In genomic region chr3:63911901-63912767, GRCh38 we compare ENCODE assay signal across 8 cellular contexts. TPM values are rescaled to one million over a fixed set of nuclear protein-coding genes. Genes with fewer than 3 reads are reported as not detected.
DNase-seq lines count a peak whose midpoint lies in the region; ATAC-seq and TF ChIP-seq lines count a peak whose summit lies in the region.

TSS of gene SCAANT1 (minus strand) at chr3:63912383.

- peak within 1 kb of the TSS; percentile 71 for H3K4me3 ChIP-seq in lower leg skin (ENCODE audit: low read depth, poor library complexity, severe bottlenecking)

- intact Hi-C loops in lower leg skin (cut with DNase I; ENCODE audit: low total_unique reads) = no loop called here

- peak; percentile 88 for DNase-seq in Ammon's horn (ENCODE audit: low spot score)
- peak; percentile 39 for DNase-seq in NCI-H748 treated with DMSO at 0.1 percent for 48 hours (lab: John Stamatoyannopoulos, UW)
- DNase-seq in activated CD4-positive, alpha-beta T cell treated with anti-CD3 and anti-CD28 coated beads, Interleukin-2, amount 50 U/mL, for 48 hours = peak; percentile 77 to 81
- peak; percentile 92 for DNase-seq in dermis blood vessel endothelial cell
- DNase-seq in lower leg skin (ENCODE audit: low spot score in 2 of 2) = peak; percentile 87 to 98
- DNase-seq in stimulated activated CD4-positive, alpha-beta T cell treated with anti-CD3 and anti-CD28 coated beads, Interleukin-4, amount 100 ng/mL, for 24 hours = peak; percentile 85

- WGBS in lower leg skin, 2 donors = 0 to 1% methylated on average over 63 to 64 of the region's 111 CpGs

- TF ChIP-seq POLR2A in GM18951 (IDR thresholded peaks at IDR 0.05; ENCODE audit: extremely low read depth, insufficient read depth, insufficient read length) (peak; percentile 67), lower leg skin (IDR thresholded peaks at IDR 0.05) (no peak)

- in situ Hi-C loops in GM18951 (cut with MboI; ENCODE audit: low sequenced_read_pairs, unreplicated experiment) = no loop called here

- ATAC-seq in HG03159 (IDR thresholded peaks at IDR 0.05; ENCODE audit: unreplicated experiment) = peak; percentile 79

- no peak for TF ChIP-seq CTCF in lower leg skin (IDR thresholded peaks at IDR 0.05)

RNA-seq across cellular contexts. Expression of gene SCAANT1, which starts in this region (rescaled TPM):
- total RNA-seq in dermis blood vessel endothelial cell (not detected in 2 replicates), lower leg skin (not detected)

Comparison
In these comparisons a context has a peak if more than half of its experiments do, and no peak if none do; other contexts are left out.
1. Peak in every context shown above with its lines: DNase-seq, ATAC-seq and H3K4me3 ChIP-seq.
2. Peak in DNase-seq in dermis blood vessel endothelial cell; RNA of the gene not detected or under 1 TPM.
3. Peak in DNase-seq and H3K4me3 ChIP-seq in lower leg skin; RNA of the gene not detected or under 1 TPM.
4. DNase-seq: peak in every context shown above with its lines; median percentile 92 in lower leg skin; 92 in dermis blood vessel endothelial cell; 88 in Ammon's horn; 85 in stimulated activated CD4-positive, alpha-beta T cell treated with anti-CD3 and anti-CD28 coated beads, Interleukin-4, amount 100 ng/mL, for 24 hours; 79 in activated CD4-positive, alpha-beta T cell treated with anti-CD3 and anti-CD28 coated beads, Interleukin-2, amount 50 U/mL, for 48 hours; 39 in NCI-H748 treated with DMSO at 0.1 percent for 48 hours.